ENCODE assay signal across 11 cellular contexts in the genomic region with DNA sequence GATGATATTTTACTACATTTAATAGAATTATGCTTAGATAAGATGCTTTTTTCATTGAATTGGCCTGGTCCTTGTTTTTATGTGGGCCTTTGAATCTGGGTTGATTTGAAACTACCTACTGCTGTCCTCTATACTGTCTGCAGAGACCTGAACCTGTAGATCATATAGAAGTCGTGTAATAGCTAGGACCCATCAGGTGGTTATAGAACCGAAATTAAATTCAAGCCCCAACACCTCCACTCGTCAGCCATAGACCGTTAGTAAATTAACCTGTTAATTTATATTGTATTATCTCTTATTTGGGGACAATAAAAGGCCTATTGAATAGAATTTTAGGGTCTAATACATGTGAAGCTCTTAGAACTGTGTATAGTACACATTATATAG.
DNase-seq lines count a peak whose midpoint lies in the region; ATAC-seq, FAIRE-seq and TF ChIP-seq lines count a peak whose summit lies in the region.
"Had no signal": no experiment of that assay in that cellular context is flagged by ENCODE, and none has a peak within 500 bp of the region (broad histone marks: within the 10 kb centered on the region; RNA-seq: fewer than 3 reads in every experiment).

No MANE protein-coding gene starts in this region.

- no peaks in the 10 kb centered on the region for H3K9me3 ChIP-seq in osteoblast (ENCODE audit: low read depth, low read length)

- TF ChIP-seq POLR2A in H54 (IDR thresholded peaks at IDR 0.05; ENCODE audit: low read depth, low read length) = no peak

- peak overlapping the region; percentile 74 for H3K4me2 ChIP-seq in osteoblast (ENCODE audit: insufficient read depth, low read length)

- in situ Hi-C loops in G401 (cut with HindIII; ENCODE audit: low sequenced_read_pairs) = no loop called here

- peak; percentile 45 for DNase-seq in OCI-M1 (lab: John Stamatoyannopoulos, UW)
- DNase-seq in osteoblast (ENCODE audit: insufficient read length, low spot score, missing footprints) = no peak
- DNase-seq in H54 (ENCODE audit: insufficient read length, low spot score) = no peak
- DNase-seq in G401 (ENCODE audit: low spot score) = no peak
- no peak for DNase-seq in COLO829 (ENCODE audit: low spot score)
- DNase-seq: NCI-H1930, retina had no signal

- H3K36me3 ChIP-seq in osteoblast (ENCODE audit: insufficient read depth, low read length) = peaks cover 12% of the 10 kb centered on the region

- H3K79me2 ChIP-seq in osteoblast (ENCODE audit: insufficient read depth, low read length) = peaks cover 95% of the 10 kb centered on the region

- peaks cover 66% of the 10 kb centered on the region for H3K4me1 ChIP-seq in osteoblast (ENCODE audit: insufficient read depth, low read length)

- H3K27me3 ChIP-seq in osteoblast (ENCODE audit: insufficient read depth, low read length) = no peaks in the 10 kb centered on the region

- no peak for FAIRE-seq in H54 (lab: Jason Lieb, UNC)
- FAIRE-seq: TTC549 had no signal

- H3K27ac ChIP-seq in osteoblast (ENCODE audit: low read depth, low read length) = peak overlapping the region; percentile 71

- peaks cover 17% of the 10 kb centered on the region for H4K20me1 ChIP-seq in osteoblast (ENCODE audit: insufficient read depth, low read length)

- no peak for TF ChIP-seq CTCF in osteoblast (IDR thresholded peaks at IDR 0.05; ENCODE audit: extremely low read depth, low read depth, low read length)

- ATAC-seq in GM18499 (IDR thresholded peaks at IDR 0.05; ENCODE audit: insufficient read depth, unreplicated experiment) (peak; percentile 16), GM21723 (IDR thresholded peaks at IDR 0.05; ENCODE audit: unreplicated experiment) (peak; percentile 16), GM19324 (IDR thresholded peaks at IDR 0.05; ENCODE audit: low FRiP score, unreplicated experiment) (no peak)

- no peak overlapping the region for H2AFZ ChIP-seq in osteoblast (ENCODE audit: low read length)

- no peak overlapping the region for H3K4me3 ChIP-seq in osteoblast (ENCODE audit: insufficient read depth, low read length)
